4 cellular contexts compared by ENCODE assay signal in genomic region chr10:49772944-49773343, GRCh38. TPM values are rescaled to one million over a fixed set of nuclear protein-coding genes. Genes with fewer than 3 reads are reported as not detected.
"Had no signal": no experiment of that assay in that cellular context is flagged by ENCODE, and none has a peak within 500 bp of the region (broad histone marks: within the 10 kb centered on the region; RNA-seq: fewer than 3 reads in every experiment).

No MANE protein-coding gene starts in this region.

RNA-seq across cellular contexts. Expression of gene OGDHL, which starts 10.8 kb away (rescaled TPM):
- total RNA-seq: natural killer cell; natural killer cell treated with Interleukin-12 subunit alpha and Interleukin-12 subunit beta and Interleukin-15 and Interleukin-18, amount 100 ng/mL, for 72 hours; posterior vena cava; sciatic nerve had no signal
